In genomic region chr17:75393523-75394331, GRCh38 we compare ENCODE assay signal across 8 cellular contexts. TPM values are rescaled to one million over a fixed set of nuclear protein-coding genes. Genes with fewer than 3 reads are reported as not detected.
DNase-seq lines count a peak whose midpoint lies in the region; ATAC-seq and TF ChIP-seq lines count a peak whose summit lies in the region.

No MANE protein-coding gene starts in this region.

- H3K9me3 ChIP-seq in aorta (ENCODE audit: control insufficient read depth, low read length) = no peaks in the 10 kb centered on the region

- H3K27me3 ChIP-seq in aorta (ENCODE audit: control insufficient read depth in 1 of 2, insufficient read depth in 2 of 2, low read length in 1 of 2) = no peaks in the 10 kb centered on the region

- 1% methylated on average over 28 of the region's 28 CpGs for WGBS in aorta, 2 donors

- ATAC-seq in HG02885 (IDR thresholded peaks at IDR 0.05; ENCODE audit: poor library complexity, unreplicated experiment) (peak; percentile 80), aorta (ENCODE audit: low FRiP score) (peak; percentile 98)

- H3K36me3 ChIP-seq in aorta (ENCODE audit: control insufficient read depth in 1 of 2, insufficient read depth in 2 of 2, low read length in 1 of 2) = no peaks in the 10 kb centered on the region

- TF ChIP-seq CTCF in GM12872 (IDR thresholded peaks at IDR 0.05; ENCODE audit: insufficient read depth, low read depth, low read length) = peak; percentile 24; the same call in 1 of the 3 replicates

- DNase-seq in NCI-H1930 (lab: John Stamatoyannopoulos, UW) (peak; percentile 97 to 98), T-helper 9 cell (peak; percentile 71), astrocyte of the hippocampus (ENCODE audit: low read depth, low spot score) (peak; percentile 99), hippocampal formation (lab: John Stamatoyannopoulos, UW) (peak; percentile 98 to 99), renal cortical epithelial cell (ENCODE audit: low read depth) (peak; percentile 93), aorta (peak; percentile 99 to 100)

- peak overlapping the region in 1 of 2 donors; percentile 82 for H3K27ac ChIP-seq in aorta (ENCODE audit: low read depth in 1 of 2, low read length in 2 of 2)

- H3K4me1 ChIP-seq in aorta (ENCODE audit: control insufficient read depth in 1 of 2, insufficient read depth in 2 of 2, low read length in 2 of 2) = peaks cover 8% of the 10 kb centered on the region in 2 donors

- intact Hi-C loops in aorta (cut with DNase I) = no loop called here

- peak overlapping the region; percentile 56 to 85 for H3K4me3 ChIP-seq in aorta (ENCODE audit: low read length in 2 of 2)

RNA-seq across cellular contexts. Expression of gene GRB2, which starts 11.8 kb away (rescaled TPM):
- total RNA-seq in renal cortical epithelial cell (110 and 112 TPM in 2 replicates), aorta (100 to 1,000 TPM in 1 of 2 donors, 10 to 100 TPM in 1; 96.8 to 106 TPM)
- 10 to 100 TPM; 36.6 to 38.2 TPM for polyA plus RNA-seq in aorta
